8 cellular contexts compared by ENCODE assay signal in genomic region chr22:39090426-39091064, GRCh38.
A peak's percentile ranks its signal among the peaks of the same experiment; 100 is the strongest.
DNase-seq lines count a peak whose midpoint lies in the region; ATAC-seq, FAIRE-seq and TF ChIP-seq lines count a peak whose summit lies in the region.

No MANE protein-coding gene starts in this region.

- TF ChIP-seq POLR2A in H54 (IDR thresholded peaks at IDR 0.05; ENCODE audit: low read depth, low read length) = no peak

- ATAC-seq in HG03354 (IDR thresholded peaks at IDR 0.05; ENCODE audit: poor library complexity, severe bottlenecking, unreplicated experiment) (no peak), GM19455 (IDR thresholded peaks at IDR 0.05; ENCODE audit: unreplicated experiment) (no peak)

- FAIRE-seq in H54 (lab: Jason Lieb, UNC) = peak; percentile 69

- DNase-seq in H54 (ENCODE audit: insufficient read length, low spot score) (peak; percentile 71), retina (no peak), kidney tubule cell (ENCODE audit: low spot score) (no peak)
- DNase-seq in activated CD4-positive, alpha-beta T cell treated with anti-CD3 and anti-CD28 coated beads, Interleukin-2, amount 50 U/mL, for 24 hours (ENCODE audit: low read depth in 1 of 2, low spot score in 1 of 2) = peak; percentile 44 to 49
- peak; percentile 50 for DNase-seq in effector CD8-positive, alpha-beta T cell (lab: John Stamatoyannopoulos, UW)
- DNase-seq in stimulated activated CD8-positive, alpha-beta memory T cell treated with anti-CD3 and anti-CD28 coated beads, Interleukin-12 subunit alpha, Interleukin-12 subunit beta, amount 100 ng/mL, for 4 hours (ENCODE audit: low read depth) = peak; percentile 81

Comparison
In these comparisons a context has a peak if more than half of its experiments do, and no peak if none do; other contexts are left out.
1. DNase-seq: peak in H54 (single experiment), activated CD4-positive, alpha-beta T cell treated with anti-CD3 and anti-CD28 coated beads, Interleukin-2, amount 50 U/mL, for 24 hours (2 of 2), effector CD8-positive, alpha-beta T cell (single experiment) and stimulated activated CD8-positive, alpha-beta memory T cell treated with anti-CD3 and anti-CD28 coated beads, Interleukin-12 subunit alpha, Interleukin-12 subunit beta, amount 100 ng/mL, for 4 hours (single experiment); none in retina (single experiment) and kidney tubule cell (single experiment).